In genomic region chr2:228181098-228182019, GRCh38 we compare ENCODE assay signal across 12 cellular contexts. TPM values are rescaled to one million over a fixed set of nuclear protein-coding genes. Genes with fewer than 3 reads are reported as not detected.
A peak's percentile ranks its signal among the peaks of the same experiment; 100 is the strongest.
DNase-seq lines count a peak whose midpoint lies in the region; ATAC-seq and TF ChIP-seq lines count a peak whose summit lies in the region.
"Had no signal": no experiment of that assay in that cellular context is flagged by ENCODE, and none has a peak within 500 bp of the region (broad histone marks: within the 10 kb centered on the region; RNA-seq: fewer than 3 reads in every experiment).

SPHKAP (minus strand) TSS chr2:228181687; CDS start chr2:228181598, 89 bp downstream.

- H3K4me2 ChIP-seq in H9 (ENCODE audit: insufficient read depth, insufficient read length, low read length): peak within 1 kb of the TSS; percentile 60
- peak within 1 kb of the TSS; percentile 73 for H3K4me2 ChIP-seq in hepatocyte

- no CpG with 5 or more reads among the region's 56 CpGs for WGBS in H9 (ENCODE audit: extremely low coverage, insufficient read length, low lambda C conversion rate)
- WGBS in hepatocyte (ENCODE audit: low lambda C conversion rate, missing lambda C conversion rate): 2% methylated on average over 55 of the region's 56 CpGs

- no peak within 1 kb of the TSS for H2BK20ac ChIP-seq in H9 (ENCODE audit: low read depth, low read length, poor library complexity, severe bottlenecking)

- no peak within 1 kb of the TSS for H2BK120ac ChIP-seq in H9 (ENCODE audit: low read depth, low read length, poor library complexity, severe bottlenecking)

- H3K27ac Mint-ChIP-seq in H9 (peak within 1 kb of the TSS in 1 of 3 experiments; percentile 27; a peak in 1 of 7 replicates), WTC11 (no peak within 1 kb of the TSS), T-helper 17 cell (no peak within 1 kb of the TSS)

- H3K23me2 ChIP-seq in H9 (ENCODE audit: insufficient read length, low read depth, low read length, poor library complexity, severe bottlenecking): peaks cover 16% of the 10 kb centered on the region

- H3K36me3 Mint-ChIP-seq in H9 (ENCODE audit: insufficient read depth in 1 of 3, low read depth in 3 of 3) (peaks cover 0 to 11% (median 0%) of the 10 kb centered on the region in 3 experiments; a peak in 2 of 7 replicates), WTC11 (peaks cover 7% of the 10 kb centered on the region; the same call in 1 of the 2 replicates), T-helper 17 cell (ENCODE audit: low read depth) (no peaks in the 10 kb centered on the region)

- H3K27ac ChIP-seq in H9 (ENCODE audit: insufficient read length, low read depth, low read length): no peak within 1 kb of the TSS
- H3K27ac ChIP-seq in hepatocyte: no peak within 1 kb of the TSS

- no peak within 1 kb of the TSS for H2AK5ac ChIP-seq in H9 (ENCODE audit: insufficient read length, low read length)

- DNase-seq in H9: peak; percentile 57
- peak; percentile 53 for DNase-seq in WTC11 (ENCODE audit: low spot score)
- DNase-seq in hepatocyte (ENCODE audit: low spot score): peak; percentile 17
- DNase-seq in sciatic nerve (ENCODE audit: low spot score): no peak
- no peak for DNase-seq in glomerular visceral epithelial cell (ENCODE audit: extremely low spot score)
- DNase-seq in T-helper 17 cell: no peak
- DNase-seq: HCEC 1CT had no signal

- TF ChIP-seq CTCF in H9 (conservative IDR thresholded peaks at IDR 0.05) (peak; percentile 27; the same call in 2 of the 3 replicates), WTC11 (IDR thresholded peaks at IDR 0.05) (no peak), hepatocyte (IDR thresholded peaks at IDR 0.05; ENCODE audit: poor library complexity) (no peak)

- H3K56ac ChIP-seq in H9 (ENCODE audit: insufficient read length, low read depth, low read length): no peak within 1 kb of the TSS

- H3K79me2 ChIP-seq in H9 (ENCODE audit: insufficient read depth, low read length) (no peaks in the 10 kb centered on the region), hepatocyte (no peaks in the 10 kb centered on the region)

- H3K4me1 ChIP-seq in H9 (ENCODE audit: insufficient read depth, low read length): no peaks in the 10 kb centered on the region; the same call in 1 of the 2 replicates
- no peaks in the 10 kb centered on the region for H3K4me1 ChIP-seq in hepatocyte (ENCODE audit: insufficient read depth)

- no peak within 1 kb of the TSS for H4K91ac ChIP-seq in H9 (ENCODE audit: insufficient read length, low read depth, low read length)

- peak within 1 kb of the TSS; percentile 76 to 88 for H3K4me3 Mint-ChIP-seq in H9
- peak within 1 kb of the TSS; percentile 88 for H3K4me3 Mint-ChIP-seq in WTC11
- no peak within 1 kb of the TSS for H3K4me3 Mint-ChIP-seq in T-helper 17 cell

- H3K4ac ChIP-seq in H9 (ENCODE audit: low read depth, low read length): no peak within 1 kb of the TSS

- CTCF ChIA-PET in WTC11 (lab: Charles Lee): interaction anchor here (2.0 kb wide), 1 partner anchor 291 kb away, joined by 4 read pairs; no protein-coding TSS in a partner anchor

- H3K9me3 ChIP-seq in H9 (ENCODE audit: control insufficient read depth, low read depth, low read length): no peaks in the 10 kb centered on the region
- no peaks in the 10 kb centered on the region for H3K9me3 ChIP-seq in hepatocyte (ENCODE audit: low read depth)
- no peaks in the 10 kb centered on the region for H3K9me3 ChIP-seq in T-helper 17 cell (ENCODE audit: control insufficient read depth, low read length, poor library complexity, severe bottlenecking)

- peaks cover 53% of the 10 kb centered on the region for H3K27me3 Mint-ChIP-seq in H9 (ENCODE audit: low read depth)
- peaks cover 46% of the 10 kb centered on the region for H3K27me3 Mint-ChIP-seq in WTC11 (ENCODE audit: low read depth)
- H3K27me3 Mint-ChIP-seq in T-helper 17 cell: peaks cover 12% of the 10 kb centered on the region

- H3K9me2 ChIP-seq in hepatocyte (replicated peaks; ENCODE audit: insufficient read depth): no peaks in the 10 kb centered on the region

- H2BK15ac ChIP-seq in H9 (ENCODE audit: low read depth, low read length): no peak within 1 kb of the TSS

- POLR2A ChIA-PET in WTC11 (lab: Charles Lee): no interaction called here

- H4K8ac ChIP-seq in H9 (replicated peaks; ENCODE audit: insufficient read length, low read depth, low read length): no peak within 1 kb of the TSS

- intact Hi-C loops in sciatic nerve (cut with DNase I): no loop called here

- H3K9me3 Mint-ChIP-seq in H9 (peaks cover 9 to 11% of the 10 kb centered on the region in 2 experiments), WTC11 (peaks cover 15% of the 10 kb centered on the region)

- H3K27me3 ChIP-seq in H9 (ENCODE audit: insufficient read depth, low read length) (peaks cover 18% of the 10 kb centered on the region; the same call in 1 of the 2 replicates), hepatocyte (peaks cover 55% of the 10 kb centered on the region)

- no peaks in the 10 kb centered on the region for H3K79me1 ChIP-seq in H9 (ENCODE audit: insufficient read depth, low read depth, low read length, poor library complexity, severe bottlenecking)

- no peak within 1 kb of the TSS for H3T11ph ChIP-seq in H9 (ENCODE audit: low read length)

- no peak within 1 kb of the TSS; the same call in 1 of the 2 replicates for H3K14ac ChIP-seq in H9 (ENCODE audit: insufficient read depth, low read length)

- no peak within 1 kb of the TSS for H3K9ac ChIP-seq in H9 (ENCODE audit: extremely low read depth, insufficient read length, low read length)

- H3K4me3 ChIP-seq in hepatocyte: no peak within 1 kb of the TSS

- H3K4me1 Mint-ChIP-seq in H9: peaks cover 10 to 12% of the 10 kb centered on the region in 2 experiments
- peaks cover 5% of the 10 kb centered on the region for H3K4me1 Mint-ChIP-seq in WTC11
- H3K4me1 Mint-ChIP-seq in T-helper 17 cell: no peaks in the 10 kb centered on the region

- H2BK5ac ChIP-seq in H9 (ENCODE audit: insufficient read length, low read length): no peak within 1 kb of the TSS

- no peak within 1 kb of the TSS for H4K5ac ChIP-seq in H9 (ENCODE audit: insufficient read length, low read depth, low read length)

- H3K18ac ChIP-seq in H9 (ENCODE audit: insufficient read length, low read depth, low read length): no peak within 1 kb of the TSS

- H2AFZ ChIP-seq in H9 (ENCODE audit: low read length): no peak within 1 kb of the TSS
- H2AFZ ChIP-seq in hepatocyte: no peak within 1 kb of the TSS

- no peak within 1 kb of the TSS for H3K23ac ChIP-seq in H9 (ENCODE audit: insufficient read length, low read depth, low read length)

- no peaks in the 10 kb centered on the region for H3K36me3 ChIP-seq in hepatocyte (replicated peaks; ENCODE audit: insufficient read depth, low read depth)

- H2BK12ac ChIP-seq in H9 (ENCODE audit: insufficient read length, low read depth, low read length): no peak within 1 kb of the TSS

- ATAC-seq in WTC11: peak; percentile 62
- ATAC-seq in sciatic nerve: peak; percentile 38
- no peak for ATAC-seq in GM21717 (IDR thresholded peaks at IDR 0.05; ENCODE audit: unreplicated experiment)
- no peak for ATAC-seq in GM21360 (IDR thresholded peaks at IDR 0.05; ENCODE audit: unreplicated experiment)
- no peak for ATAC-seq in T-helper 17 cell

- H4K20me1 ChIP-seq in H9 (ENCODE audit: control insufficient read depth, insufficient read depth, insufficient read length) (no peaks in the 10 kb centered on the region), hepatocyte (ENCODE audit: insufficient read depth, poor library complexity, severe bottlenecking) (no peaks in the 10 kb centered on the region)

TF ChIP-seq in WTC11, 78 proteins besides CTCF, POLR2A, EP300 and RAD21 (continues in another document):
- TF ChIP-seq E2F5 (CRISPR knock-in tag; IDR thresholded peaks at IDR 0.05) (peak; percentile 63; the same call in 1 of the 2 replicates), NFE2L1 (CRISPR knock-in tag; IDR thresholded peaks at IDR 0.05) (0 out of 2 replicates have a peak, but pooled peaks have one; percentile 19), CREB1 (CRISPR knock-in tag; IDR thresholded peaks at IDR 0.05) (no peak), CREM (CRISPR knock-in tag; IDR thresholded peaks at IDR 0.05) (no peak)

RNA-seq across cellular contexts. Expression of gene SPHKAP, which starts in this region (rescaled TPM):
- total RNA-seq in H9 (2021) (not detected in 2 replicates), WTC11 (2021) (not detected in 3 replicates), hepatocyte (0.28 and 0.33 TPM in 2 replicates), sciatic nerve (not detected), T-helper 17 cell (not detected)
- polyA plus RNA-seq in hepatocyte: not detected in 2 replicates
- total RNA-seq: Daoy; fibroblast of villous mesenchyme; T-helper 2 cell treated with Interferon-gamma antibody and Interleukin-4, amounts not matched to agents 100 ng/mL and 5 ng/mL, for 36 hours had no signal

Comparison
In these comparisons a context has a peak if more than half of its experiments do, and no peak if none do; other contexts are left out.
1. Peak in DNase-seq and H3K4me2 ChIP-seq in H9; RNA of the gene not detected or under 1 TPM.
2. Peak in DNase-seq and ATAC-seq in WTC11; RNA of the gene not detected or under 1 TPM.
3. Peak in DNase-seq and H3K4me2 ChIP-seq in hepatocyte; RNA of the gene not detected or under 1 TPM.
4. Peak in ATAC-seq in sciatic nerve; RNA of the gene not detected or under 1 TPM.